Comparison of ENCODE assay signal across 8 cellular contexts in the genomic region with DNA sequence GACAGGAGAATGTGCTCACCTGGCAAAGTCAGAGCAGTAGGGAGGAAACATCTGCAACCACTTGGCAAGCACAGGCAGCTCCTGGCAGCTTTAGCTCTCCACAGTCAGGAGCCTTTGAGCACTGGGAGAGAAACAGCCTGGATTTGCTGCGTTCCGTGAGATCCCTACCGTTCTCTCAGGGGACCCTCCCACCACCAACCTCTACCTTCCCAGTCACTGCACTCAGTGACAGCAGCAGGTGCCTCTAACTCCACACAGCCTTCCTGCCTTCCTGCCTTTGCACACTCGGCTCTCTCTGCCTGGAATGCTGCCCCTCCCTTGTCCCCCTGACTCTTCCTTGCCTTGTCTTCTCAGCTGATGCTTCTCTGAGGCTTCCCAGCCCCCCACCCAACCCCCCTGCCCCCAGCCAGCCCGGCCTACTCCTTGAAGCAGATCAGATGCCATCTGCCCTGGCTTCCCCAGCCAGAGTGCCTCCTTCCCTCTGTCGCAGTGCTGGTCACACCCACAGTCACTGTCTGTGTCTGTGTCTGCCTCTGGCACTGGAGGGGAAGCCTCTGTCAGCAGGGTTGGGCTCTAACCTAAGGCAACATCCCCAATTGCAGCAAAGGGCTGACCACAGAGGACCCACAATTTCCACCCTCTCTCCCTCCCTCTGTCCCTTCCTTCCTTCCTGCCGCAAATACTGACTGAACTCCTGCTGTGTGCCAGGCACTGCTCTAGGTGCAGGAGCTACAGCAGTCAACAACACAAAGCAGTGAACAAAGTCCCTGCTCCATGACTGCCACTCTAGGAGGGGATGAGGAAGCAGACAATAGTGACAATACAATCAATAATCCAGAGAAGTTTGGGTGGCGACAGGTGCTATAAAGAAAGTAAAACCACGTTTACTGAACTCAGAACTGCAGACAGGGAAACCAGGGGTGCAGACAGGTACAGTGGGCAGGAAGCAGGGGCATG. TPM values are rescaled to one million over a fixed set of nuclear protein-coding genes. Genes with fewer than 3 reads are reported as not detected.
DNase-seq lines count a peak whose midpoint lies in the region; ATAC-seq, FAIRE-seq and TF ChIP-seq lines count a peak whose summit lies in the region.

No MANE protein-coding gene starts in this region.

- H3K36me3 ChIP-seq in GM23338 (ENCODE audit: insufficient read depth) (no peaks in the 10 kb centered on the region), ascending aorta (no peaks in the 10 kb centered on the region), lower lobe of right lung (no peaks in the 10 kb centered on the region)

- TF ChIP-seq CTCF in GM23338 (conservative IDR thresholded peaks at IDR 0.05; ENCODE audit: low read depth in 2 of 2) (no peak), ascending aorta (IDR thresholded peaks at IDR 0.05) (no peak), lower lobe of right lung (IDR thresholded peaks at IDR 0.05) (no peak), omental fat pad (IDR thresholded peaks at IDR 0.05) (no peak)

- H3K4me3 ChIP-seq in GM23338 = no peak overlapping the region
- no peak overlapping the region for H3K4me3 ChIP-seq in ascending aorta
- peak overlapping the region; percentile 18 for H3K4me3 ChIP-seq in lower lobe of right lung

- H3K4me3 Mint-ChIP-seq in GM23338 = no peak overlapping the region

- H3K9me2 ChIP-seq in GM23338 (ENCODE audit: insufficient read depth) = no peaks in the 10 kb centered on the region

- ATAC-seq in GM23338 (peak; percentile 47), lower lobe of right lung (peak; percentile 76 to 82), omental fat pad (ENCODE audit: low FRiP score) (no peak), HG03439 (IDR thresholded peaks at IDR 0.05; ENCODE audit: unreplicated experiment) (no peak)

- H3K27ac Mint-ChIP-seq in GM23338 = peak overlapping the region; percentile 57; the same call in 1 of the 2 replicates

- intact Hi-C loops in ascending aorta (cut with DNase I) (no loop called here), lower lobe of right lung (cut with DNase I) (no loop called here)

- no peaks in the 10 kb centered on the region for H3K9me3 ChIP-seq in ascending aorta
- H3K9me3 ChIP-seq in lower lobe of right lung = no peaks in the 10 kb centered on the region

- H4K20me1 ChIP-seq in GM23338 (replicated peaks; ENCODE audit: insufficient read depth) = no peaks in the 10 kb centered on the region

- no peak overlapping the region; the same call in 1 of the 2 replicates for H2AFZ ChIP-seq in GM23338

- H3K9me3 Mint-ChIP-seq in GM23338 = no peaks in the 10 kb centered on the region; the same call in 2 of the 3 replicates

- H3K27ac ChIP-seq in GM23338 (ENCODE audit: low read depth) (no peak overlapping the region), ascending aorta (peak overlapping the region; percentile 8 to 60), lower lobe of right lung (peak overlapping the region; percentile 41)

- DNase-seq in GM23338 (ENCODE audit: low spot score) = no peak
- peak; percentile 52 for DNase-seq in NCI-H345 treated with DMSO at 0.1 percent for 48 hours (lab: John Stamatoyannopoulos, UW; ENCODE audit: unreplicated experiment)
- DNase-seq in ascending aorta (ENCODE audit: low spot score in 2 of 2) = no peak
- peak; percentile 77 for DNase-seq in lower lobe of right lung
- DNase-seq in foreskin melanocyte = no peak
- no peak for DNase-seq in omental fat pad (ENCODE audit: low spot score)
- DNase-seq in HTR-8/SVneo (ENCODE audit: insufficient read length, low spot score) = no peak

- no peaks in the 10 kb centered on the region for H3K79me2 ChIP-seq in GM23338 (replicated peaks; ENCODE audit: insufficient read depth)

- H3K4me2 ChIP-seq in GM23338 = 0 out of 2 replicates have a peak overlapping the region, but pooled peaks have one; percentile 41

- H3F3A ChIP-seq in GM23338 (replicated peaks; ENCODE audit: low read depth) = no peaks in the 10 kb centered on the region

- peaks cover 15% of the 10 kb centered on the region for H3K27me3 Mint-ChIP-seq in GM23338 (ENCODE audit: insufficient read depth, low read depth, poor library complexity)

- no peak for FAIRE-seq in HTR-8/SVneo (lab: Jason Lieb, UNC)

- H3K4me1 Mint-ChIP-seq in GM23338 = peaks cover 54% of the 10 kb centered on the region

- H3K36me3 Mint-ChIP-seq in GM23338 (ENCODE audit: low read depth) = no peaks in the 10 kb centered on the region; the same call in 2 of the 3 replicates

- H3K27me3 ChIP-seq in GM23338 (ENCODE audit: insufficient read depth) = no peaks in the 10 kb centered on the region
- H3K27me3 ChIP-seq in ascending aorta = no peaks in the 10 kb centered on the region
- H3K27me3 ChIP-seq in lower lobe of right lung (ENCODE audit: low read depth) = no peaks in the 10 kb centered on the region

- H3K4me1 ChIP-seq in GM23338 (ENCODE audit: insufficient read depth) (peaks cover 33% of the 10 kb centered on the region), ascending aorta (peaks cover 14 to 47% of the 10 kb centered on the region in 2 donors), lower lobe of right lung (peaks cover 89% of the 10 kb centered on the region)

TF ChIP-seq in GM23338, 12 proteins besides CTCF, POLR2A, EP300 and RAD21 (continues in another document):
- no peak for TF ChIP-seq ZNF331 (CRISPR knock-in tag; IDR thresholded peaks at IDR 0.05; ENCODE audit: low read depth)
- TF ChIP-seq, protein P1, sequence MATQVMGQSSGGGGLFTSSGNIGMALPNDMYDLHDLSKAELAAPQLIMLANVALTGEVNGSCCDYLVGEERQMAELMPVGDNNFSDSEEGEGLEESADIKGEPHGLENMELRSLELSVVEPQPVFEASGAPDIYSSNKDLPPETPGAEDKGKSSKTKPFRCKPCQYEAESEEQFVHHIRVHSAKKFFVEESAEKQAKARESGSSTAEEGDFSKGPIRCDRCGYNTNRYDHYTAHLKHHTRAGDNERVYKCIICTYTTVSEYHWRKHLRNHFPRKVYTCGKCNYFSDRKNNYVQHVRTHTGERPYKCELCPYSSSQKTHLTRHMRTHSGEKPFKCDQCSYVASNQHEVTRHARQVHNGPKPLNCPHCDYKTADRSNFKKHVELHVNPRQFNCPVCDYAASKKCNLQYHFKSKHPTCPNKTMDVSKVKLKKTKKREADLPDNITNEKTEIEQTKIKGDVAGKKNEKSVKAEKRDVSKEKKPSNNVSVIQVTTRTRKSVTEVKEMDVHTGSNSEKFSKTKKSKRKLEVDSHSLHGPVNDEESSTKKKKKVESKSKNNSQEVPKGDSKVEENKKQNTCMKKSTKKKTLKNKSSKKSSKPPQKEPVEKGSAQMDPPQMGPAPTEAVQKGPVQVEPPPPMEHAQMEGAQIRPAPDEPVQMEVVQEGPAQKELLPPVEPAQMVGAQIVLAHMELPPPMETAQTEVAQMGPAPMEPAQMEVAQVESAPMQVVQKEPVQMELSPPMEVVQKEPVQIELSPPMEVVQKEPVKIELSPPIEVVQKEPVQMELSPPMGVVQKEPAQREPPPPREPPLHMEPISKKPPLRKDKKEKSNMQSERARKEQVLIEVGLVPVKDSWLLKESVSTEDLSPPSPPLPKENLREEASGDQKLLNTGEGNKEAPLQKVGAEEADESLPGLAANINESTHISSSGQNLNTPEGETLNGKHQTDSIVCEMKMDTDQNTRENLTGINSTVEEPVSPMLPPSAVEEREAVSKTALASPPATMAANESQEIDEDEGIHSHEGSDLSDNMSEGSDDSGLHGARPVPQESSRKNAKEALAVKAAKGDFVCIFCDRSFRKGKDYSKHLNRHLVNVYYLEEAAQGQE (IDR thresholded peaks at IDR 0.05; ENCODE audit: unreplicated experiment) = no peak
- TF ChIP-seq POLR2AphosphoS5 (IDR thresholded peaks at IDR 0.05; ENCODE audit: low read depth) = no peak
- TF ChIP-seq EZH2 (IDR thresholded peaks at IDR 0.05; ENCODE audit: low read depth, unreplicated experiment) = no peak
- TF ChIP-seq, protein P2, sequence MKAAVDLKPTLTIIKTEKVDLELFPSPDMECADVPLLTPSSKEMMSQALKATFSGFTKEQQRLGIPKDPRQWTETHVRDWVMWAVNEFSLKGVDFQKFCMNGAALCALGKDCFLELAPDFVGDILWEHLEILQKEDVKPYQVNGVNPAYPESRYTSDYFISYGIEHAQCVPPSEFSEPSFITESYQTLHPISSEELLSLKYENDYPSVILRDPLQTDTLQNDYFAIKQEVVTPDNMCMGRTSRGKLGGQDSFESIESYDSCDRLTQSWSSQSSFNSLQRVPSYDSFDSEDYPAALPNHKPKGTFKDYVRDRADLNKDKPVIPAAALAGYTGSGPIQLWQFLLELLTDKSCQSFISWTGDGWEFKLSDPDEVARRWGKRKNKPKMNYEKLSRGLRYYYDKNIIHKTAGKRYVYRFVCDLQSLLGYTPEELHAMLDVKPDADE (IDR thresholded peaks at IDR 0.05) = no peak

RNA-seq across cellular contexts. Expression of a gene that starts 14.8 kb away (rescaled TPM):
- 31.1 and 33.8 TPM in 2 replicates for total RNA-seq in GM23338 (2014; rRNA removed; shearing (Covaris generic))
- 9.0 and 11.7 TPM in 2 replicates for polyA plus RNA-seq in GM23338 (2016; fragmentation: Nextera tagmentation; extraction: Ambion mirVana)
- total RNA-seq in ascending aorta (121 TPM), lower lobe of right lung (16.3 TPM), omental fat pad (100 to 1,000 TPM; 153 to 281 (median 161) TPM)

Comparison
In these comparisons a context has a peak if more than half of its experiments do, and no peak if none do; other contexts are left out.
1. ATAC-seq: peak in GM23338 (single experiment) and lower lobe of right lung (2 of 2); none in omental fat pad (single experiment) and HG03439 (single experiment).
2. DNase-seq: peak in NCI-H345 treated with DMSO at 0.1 percent for 48 hours (single experiment) and lower lobe of right lung (single experiment); none in GM23338 (single experiment), ascending aorta (0 of 2), foreskin melanocyte (single experiment), omental fat pad (single experiment) and HTR-8/SVneo (single experiment).